8 cellular contexts compared by ENCODE assay signal in the genomic region with DNA sequence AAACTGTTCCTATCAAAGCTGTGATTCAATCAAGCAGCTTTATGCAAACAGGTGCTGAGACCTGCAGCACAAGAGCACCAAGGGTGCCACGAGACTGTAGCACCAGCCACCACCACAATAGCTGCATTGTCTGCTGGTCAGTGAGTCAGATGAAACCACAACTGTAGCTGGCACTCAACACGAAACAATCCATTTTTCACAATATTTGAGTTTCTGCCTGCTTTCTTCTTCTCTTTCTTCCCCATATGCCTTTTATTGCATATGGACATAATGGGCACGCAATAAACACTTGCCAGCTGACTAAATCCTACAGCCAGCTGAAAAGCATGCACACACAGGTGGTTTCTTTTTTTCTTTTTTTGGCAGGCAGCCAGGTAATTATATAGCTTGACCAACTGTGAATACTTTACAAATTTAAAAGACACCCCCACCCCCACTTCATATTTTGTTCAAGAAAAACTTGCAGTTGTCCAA.
DNase-seq lines count a peak whose midpoint lies in the region; ATAC-seq lines count a peak whose summit lies in the region.

No MANE protein-coding gene starts in this region.

- peak; percentile 79 for ATAC-seq in GM18909 (IDR thresholded peaks at IDR 0.05; ENCODE audit: poor library complexity, unreplicated experiment)

- peak; percentile 63 for DNase-seq in LoVo (ENCODE audit: low spot score)
- peak; percentile 84 for DNase-seq in SHP77 treated with DMSO at 0.1 percent for 48 hours (lab: John Stamatoyannopoulos, UW)
- peak; percentile 75 for DNase-seq in islet precursor cell
- no peak for DNase-seq in ecto neural progenitor cell (ENCODE audit: low spot score)
- DNase-seq in stimulated activated CD8-positive, alpha-beta memory T cell treated with anti-CD3 and anti-CD28 coated beads, Interleukin-4, amount 100 ng/mL, for 48 hours: no peak
- DNase-seq in stimulated activated naive CD4-positive, alpha-beta T cell treated with Interleukin-2 at 50 U/mL for 16 hours (lab: John Stamatoyannopoulos, UW): no peak
- DNase-seq in amniotic stem cell (lab: John Stamatoyannopoulos, UW): no peak

Comparison
In these comparisons a context has a peak if more than half of its experiments do, and no peak if none do; other contexts are left out.
1. DNase-seq: peak in LoVo (single experiment), SHP77 treated with DMSO at 0.1 percent for 48 hours (single experiment) and islet precursor cell (single experiment); none in ecto neural progenitor cell (single experiment), stimulated activated CD8-positive, alpha-beta memory T cell treated with anti-CD3 and anti-CD28 coated beads, Interleukin-4, amount 100 ng/mL, for 48 hours (single experiment), stimulated activated naive CD4-positive, alpha-beta T cell treated with Interleukin-2 at 50 U/mL for 16 hours (single experiment) and amniotic stem cell (single experiment).